Comparison of ENCODE assay signal across 31 cellular contexts in genomic region chr10:58608356-58608755, GRCh38.
DNase-seq lines count a peak whose midpoint lies in the region; TF ChIP-seq lines count a peak whose summit lies in the region.
"Had no signal": no experiment of that assay in that cellular context is flagged by ENCODE, and none has a peak within 500 bp of the region (broad histone marks: within the 10 kb centered on the region; RNA-seq: fewer than 3 reads in every experiment).

No MANE protein-coding gene starts in this region.

- peaks cover 18% of the 10 kb centered on the region for H3K4me1 ChIP-seq in adipocyte (ENCODE audit: control insufficient read depth, insufficient read depth, low read length)
- H3K4me1 ChIP-seq: ascending aorta, BLaER1, psoas muscle, SJCRH30 had no signal

- H3K4me1 Mint-ChIP-seq in nephron = peaks cover 33% of the 10 kb centered on the region
- H3K4me1 Mint-ChIP-seq in mesothelial cell of epicardium = peaks cover 3% of the 10 kb centered on the region
- H3K4me1 Mint-ChIP-seq: activated CD4-positive, alpha-beta T cell treated with anti-CD3 and anti-CD28 coated beads for 36 hours; activated naive CD8-positive, alpha-beta T cell treated with anti-CD3 and anti-CD28 coated beads for 36 hours had no signal

- no peak overlapping the region for H3K4me3 Mint-ChIP-seq in nephron
- H3K4me3 Mint-ChIP-seq in mesothelial cell of epicardium = no peak overlapping the region
- H3K4me3 Mint-ChIP-seq: activated CD4-positive, alpha-beta T cell treated with anti-CD3 and anti-CD28 coated beads for 36 hours; activated naive CD8-positive, alpha-beta T cell treated with anti-CD3 and anti-CD28 coated beads for 36 hours had no signal

- H3K9me3 Mint-ChIP-seq in nephron (peaks cover 11% of the 10 kb centered on the region), mesothelial cell of epicardium (peaks cover 12% of the 10 kb centered on the region)
- H3K9me3 Mint-ChIP-seq: activated naive CD8-positive, alpha-beta T cell treated with anti-CD3 and anti-CD28 coated beads for 36 hours had no signal

- H3K27ac Mint-ChIP-seq in nephron = peak overlapping the region; percentile 68 to 92 (median 89)
- H3K27ac Mint-ChIP-seq in mesothelial cell of epicardium = no peak overlapping the region
- H3K27ac Mint-ChIP-seq: activated CD4-positive, alpha-beta T cell treated with anti-CD3 and anti-CD28 coated beads for 36 hours; activated naive CD8-positive, alpha-beta T cell treated with anti-CD3 and anti-CD28 coated beads for 36 hours had no signal

- H3K9ac ChIP-seq in adipocyte (ENCODE audit: low read length) = no peak overlapping the region
- H3K9ac ChIP-seq: BLaER1 had no signal

- DNase-seq in Caki2 (ENCODE audit: low read depth) (peak; percentile 74), adipocyte (ENCODE audit: low read depth) (peak; percentile 61), fibroblast of peridontal ligament (ENCODE audit: extremely low read depth) (peak; percentile 42), occipital lobe (lab: John Stamatoyannopoulos, UW) (no peak), A172 (ENCODE audit: low spot score) (no peak), hepatic stellate cell (ENCODE audit: low spot score) (no peak), mesothelial cell of epicardium (ENCODE audit: low spot score in 2 of 2, unreplicated experiment in 2 of 2) (no peak)
- DNase-seq: activated CD4-positive, alpha-beta T cell treated with anti-CD3 and anti-CD28 coated beads for 36 hours; activated effector memory CD4-positive, alpha-beta T cell treated with anti-CD3 and anti-CD28 coated beads, Interleukin-2, amount 50 U/mL, for 16 hours; activated naive CD8-positive, alpha-beta T cell treated with anti-CD3 and anti-CD28 coated beads for 36 hours; central memory CD4-positive, alpha-beta T cell; dermis blood vessel endothelial cell; DMS53; GDM1; islet precursor cell; KG1; NCI-H1417; NCI-H2029; NCI-H510A treated with DMSO at 0.1 percent for 48 hours; psoas muscle; RPMI8226; sigmoid colon; SJCRH30; stimulated activated CD4-positive, alpha-beta T cell treated with anti-CD3 and anti-CD28 coated beads, Interleukin-4, amount 100 ng/mL, for 24 hours; SW 1271; T1000 had no signal

- H3K4me3 ChIP-seq in adipocyte (ENCODE audit: low read length) = no peak overlapping the region
- H3K4me3 ChIP-seq: ascending aorta, BLaER1, esophagus muscularis mucosa, psoas muscle, sigmoid colon, SJCRH30, tibial nerve had no signal

- no peaks in the 10 kb centered on the region for H3K27me3 ChIP-seq in adipocyte (replicated peaks; ENCODE audit: control insufficient read depth, insufficient read depth, low read length)
- H3K27me3 ChIP-seq: ascending aorta, BLaER1, esophagus muscularis mucosa, sigmoid colon, SJCRH30, tibial nerve had no signal

- peaks cover 16% of the 10 kb centered on the region for H3K36me3 Mint-ChIP-seq in nephron (ENCODE audit: low read depth)
- H3K36me3 Mint-ChIP-seq in mesothelial cell of epicardium = no peaks in the 10 kb centered on the region
- H3K36me3 Mint-ChIP-seq: activated naive CD8-positive, alpha-beta T cell treated with anti-CD3 and anti-CD28 coated beads for 36 hours had no signal

- no peaks in the 10 kb centered on the region for H3K9me3 ChIP-seq in adipocyte (ENCODE audit: control insufficient read depth, low read length)
- H3K9me3 ChIP-seq: ascending aorta, BLaER1, esophagus muscularis mucosa, psoas muscle, sigmoid colon, SJCRH30, tibial nerve had no signal

- in situ Hi-C loops in Caki2 (cut with HindIII; ENCODE audit: low pct_unique_long_range_greater_than_20kb, low sequenced_read_pairs) = no loop called here

- H3K27me3 Mint-ChIP-seq in nephron (ENCODE audit: low read depth) (no peaks in the 10 kb centered on the region), mesothelial cell of epicardium (ENCODE audit: low read depth) (no peaks in the 10 kb centered on the region)
- H3K27me3 Mint-ChIP-seq: activated CD4-positive, alpha-beta T cell treated with anti-CD3 and anti-CD28 coated beads for 36 hours; activated naive CD8-positive, alpha-beta T cell treated with anti-CD3 and anti-CD28 coated beads for 36 hours had no signal

- TF ChIP-seq CTCF in nephron (IDR thresholded peaks at IDR 0.05; ENCODE audit: unreplicated experiment in 3 of 3) = no peak
- no peak for TF ChIP-seq CTCF in mesothelial cell of epicardium (IDR thresholded peaks at IDR 0.05; ENCODE audit: unreplicated experiment)

- no peaks in the 10 kb centered on the region for H3K36me3 ChIP-seq in adipocyte (ENCODE audit: control insufficient read depth, insufficient read depth, low read length, severe bottlenecking)
- H3K36me3 ChIP-seq: ascending aorta, BLaER1, esophagus muscularis mucosa, sigmoid colon, SJCRH30 had no signal

Comparison
In these comparisons a context has a peak if more than half of its experiments do, and no peak if none do; other contexts are left out.
1. DNase-seq: peak in Caki2 (single experiment), adipocyte (single experiment) and fibroblast of peridontal ligament (single experiment); none in occipital lobe (single experiment), A172 (single experiment), hepatic stellate cell (single experiment) and mesothelial cell of epicardium (0 of 2).